18 cellular contexts compared by ENCODE assay signal in genomic region chr18:39701839-39702238, GRCh38.
DNase-seq lines count a peak whose midpoint lies in the region; ATAC-seq and TF ChIP-seq lines count a peak whose summit lies in the region.
"Had no signal": no experiment of that assay in that cellular context is flagged by ENCODE, and none has a peak within 500 bp of the region (broad histone marks: within the 10 kb centered on the region; RNA-seq: fewer than 3 reads in every experiment).

No MANE protein-coding gene starts in this region.

- CTCF ChIA-PET in RWPE1 (lab: Yijun Ruan, JAX) (no interaction called here), GM10248 (lab: Yijun Ruan, JAX) (no interaction called here)
- CTCF ChIA-PET in activated CD8-positive, alpha-beta memory T cell treated with anti-CD3 and anti-CD28 coated beads, Interleukin-2, amount 10 ng/mL, durations not matched to agents 7 days and 5 days (lab: Charles Lee), result no interaction called here

- H3K4me3 Mint-ChIP-seq in activated CD8-positive, alpha-beta memory T cell treated with anti-CD3 and anti-CD28 coated beads, Interleukin-2, amount 10 ng/mL, durations not matched to agents 7 days and 5 days, result no peak overlapping the region
- H3K4me3 Mint-ChIP-seq: activated naive CD8-positive, alpha-beta T cell; CD4-positive, alpha-beta memory T cell; naive thymus-derived CD8-positive, alpha-beta T cell; T-helper 1 cell treated with Interleukin-12 subunit alpha and Interleukin-12 subunit beta and Interleukin-4 antibody, amounts not matched to agents 30 μg/mL and 1 μg/mL, for 36 hours had no signal

- no peaks in the 10 kb centered on the region for H3K27me3 Mint-ChIP-seq in activated CD8-positive, alpha-beta memory T cell treated with anti-CD3 and anti-CD28 coated beads, Interleukin-2, amount 10 ng/mL, durations not matched to agents 7 days and 5 days
- H3K27me3 Mint-ChIP-seq: activated naive CD8-positive, alpha-beta T cell; CD4-positive, alpha-beta memory T cell had no signal

- no peaks in the 10 kb centered on the region for H3K4me1 Mint-ChIP-seq in activated CD8-positive, alpha-beta memory T cell treated with anti-CD3 and anti-CD28 coated beads, Interleukin-2, amount 10 ng/mL, durations not matched to agents 7 days and 5 days
- H3K4me1 Mint-ChIP-seq: CD4-positive, alpha-beta memory T cell had no signal

- H3K4me3 ChIP-seq in fibroblast of villous mesenchyme (ENCODE audit: low read depth, low read length), result no peak overlapping the region
- H3K4me3 ChIP-seq: left ventricle myocardium inferior had no signal

- H3K27ac Mint-ChIP-seq in activated CD8-positive, alpha-beta memory T cell treated with anti-CD3 and anti-CD28 coated beads, Interleukin-2, amount 10 ng/mL, durations not matched to agents 7 days and 5 days, result no peak overlapping the region
- H3K27ac Mint-ChIP-seq: activated naive CD8-positive, alpha-beta T cell; CD4-positive, alpha-beta memory T cell; naive thymus-derived CD8-positive, alpha-beta T cell; T-helper 1 cell treated with Interleukin-12 subunit alpha and Interleukin-12 subunit beta and Interleukin-4 antibody, amounts not matched to agents 30 μg/mL and 1 μg/mL, for 36 hours had no signal

- H3K36me3 Mint-ChIP-seq in activated CD8-positive, alpha-beta memory T cell treated with anti-CD3 and anti-CD28 coated beads, Interleukin-2, amount 10 ng/mL, durations not matched to agents 7 days and 5 days, result no peaks in the 10 kb centered on the region
- H3K36me3 Mint-ChIP-seq: activated naive CD8-positive, alpha-beta T cell; CD4-positive, alpha-beta memory T cell; naive thymus-derived CD8-positive, alpha-beta T cell had no signal

- POLR2A ChIA-PET in RWPE1 (lab: Yijun Ruan, JAX; ENCODE audit: low non-redundant PET), result no interaction called here
- POLR2A ChIA-PET in GM10248 (lab: Yijun Ruan, JAX), result no interaction called here

- TF ChIP-seq CTCF in RWPE1 (conservative IDR thresholded peaks at IDR 0.05; ENCODE audit: low read depth) (no peak), fibroblast of villous mesenchyme (IDR thresholded peaks at IDR 0.05; ENCODE audit: insufficient read depth, low read depth, low read length) (no peak), GM10248 (IDR thresholded peaks at IDR 0.05; ENCODE audit: control extremely low read depth, extremely low read depth, low read depth, missing control alignments) (no peak)

- H3K27ac ChIP-seq in RWPE1, result no peak overlapping the region
- H3K27ac ChIP-seq: left ventricle myocardium inferior had no signal

- peaks cover 18% of the 10 kb centered on the region for H3K9me3 Mint-ChIP-seq in activated CD8-positive, alpha-beta memory T cell treated with anti-CD3 and anti-CD28 coated beads, Interleukin-2, amount 10 ng/mL, durations not matched to agents 7 days and 5 days (ENCODE audit: low read depth)

- peak; percentile 45 for DNase-seq in HPDE6-E6E7 (ENCODE audit: extremely low spot score)
- DNase-seq in RWPE1 (ENCODE audit: low spot score), result peak; percentile 4
- peak; percentile 8 for DNase-seq in fibroblast of villous mesenchyme (ENCODE audit: low read depth)
- peak; percentile 8 for DNase-seq in pulmonary artery endothelial cell (ENCODE audit: low read depth, low spot score)
- DNase-seq in activated CD8-positive, alpha-beta memory T cell treated with anti-CD3 and anti-CD28 coated beads, Interleukin-2, amount 10 ng/mL, durations not matched to agents 7 days and 5 days, result no peak
- DNase-seq in islet precursor cell, result no peak
- no peak for DNase-seq in mucosa of gallbladder (ENCODE audit: low spot score)
- no peak for DNase-seq in GM10248 (ENCODE audit: extremely low spot score)
- DNase-seq: activated CD4-positive, CD25-positive, alpha-beta regulatory T cell treated with anti-CD3 and anti-CD28 coated beads, Interleukin-2, amount 50 U/mL, for 72 hours; CD4-positive, alpha-beta memory T cell; left ventricle myocardium inferior; naive thymus-derived CD8-positive, alpha-beta T cell; NCI-H187 treated with DMSO at 0.1 percent for 48 hours; RPMI8226; stimulated activated CD4-positive, alpha-beta T cell treated with anti-CD3 and anti-CD28 coated beads, Interleukin-1b, Interleukin-23, amount 100 ng/mL, for 48 hours had no signal

- ATAC-seq in activated CD8-positive, alpha-beta memory T cell treated with anti-CD3 and anti-CD28 coated beads, Interleukin-2, amount 10 ng/mL, durations not matched to agents 7 days and 5 days, result no peak
- ATAC-seq: esophagus mucosa; naive thymus-derived CD8-positive, alpha-beta T cell had no signal

Comparison
In these comparisons a context has a peak if more than half of its experiments do, and no peak if none do; other contexts are left out.
1. DNase-seq: peak in HPDE6-E6E7 (single experiment), RWPE1 (single experiment), fibroblast of villous mesenchyme (single experiment) and pulmonary artery endothelial cell (single experiment); none in activated CD8-positive, alpha-beta memory T cell treated with anti-CD3 and anti-CD28 coated beads, Interleukin-2, amount 10 ng/mL, durations not matched to agents 7 days and 5 days (single experiment), islet precursor cell (single experiment), mucosa of gallbladder (single experiment) and GM10248 (single experiment).